10 cellular contexts compared by ENCODE assay signal in the genomic region with DNA sequence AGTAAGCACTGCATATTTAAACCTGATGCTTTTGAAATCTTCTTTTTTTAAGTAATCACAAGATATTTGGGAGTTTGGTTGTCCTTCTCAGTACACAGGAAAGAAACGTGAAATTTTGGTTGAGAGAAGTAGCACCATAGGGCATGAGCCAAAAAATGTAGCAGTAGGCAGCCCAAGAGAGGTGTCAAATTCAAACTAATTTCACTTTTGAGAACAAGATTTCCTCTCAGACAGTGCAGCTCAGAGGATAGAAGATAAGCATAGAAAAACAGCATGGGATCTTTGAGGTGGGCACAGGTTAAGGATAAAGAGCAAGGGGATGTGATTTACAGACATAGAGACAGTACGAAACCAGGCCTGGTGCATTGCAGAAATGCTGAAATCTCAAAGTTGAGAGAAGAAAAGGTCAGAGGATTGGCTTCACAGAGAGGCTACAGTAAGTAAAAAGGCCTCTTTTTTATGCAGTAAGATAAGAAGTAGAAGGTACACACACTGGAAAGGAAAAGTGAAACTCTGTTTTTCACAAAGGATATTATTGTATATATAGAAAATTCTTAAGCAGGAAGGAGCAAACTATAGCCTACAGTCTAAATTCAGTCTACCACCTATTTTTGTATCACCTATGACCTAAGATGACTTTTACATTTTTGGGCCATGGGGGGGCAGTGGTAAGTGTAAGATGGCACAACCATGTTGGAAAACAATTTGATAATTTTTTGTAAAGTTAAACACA.
DNase-seq lines count a peak whose midpoint lies in the region; ATAC-seq, FAIRE-seq and TF ChIP-seq lines count a peak whose summit lies in the region.
"Had no signal": no experiment of that assay in that cellular context is flagged by ENCODE, and none has a peak within 500 bp of the region (broad histone marks: within the 10 kb centered on the region; RNA-seq: fewer than 3 reads in every experiment).

No MANE protein-coding gene starts in this region.

- no peak overlapping the region for H2AFZ ChIP-seq in HepG2 (ENCODE audit: low read length)

- H3K4me3 ChIP-seq in choroid plexus epithelial cell (ENCODE audit: low read depth, low read length): no peak overlapping the region
- H3K4me3 ChIP-seq in HepG2 (replicated peaks in 1 of 3; ENCODE audit: insufficient read depth in 1 of 3, low read depth in 2 of 3, low read length in 3 of 3): no peak overlapping the region
- H3K4me3 ChIP-seq in SJCRH30: no peak overlapping the region
- H3K4me3 ChIP-seq: gastrocnemius medialis, upper lobe of left lung had no signal

- no peak for FAIRE-seq in HepG2 (lab: Jason Lieb, UNC)

- H3K9me3 ChIP-seq in HepG2 (ENCODE audit: low read length) (no peaks in the 10 kb centered on the region), SJCRH30 (replicated peaks) (no peaks in the 10 kb centered on the region; the same call in 1 of the 2 replicates)
- H3K9me3 ChIP-seq: gastrocnemius medialis, upper lobe of left lung had no signal

- no peak for TF ChIP-seq EP300 in HepG2 (IDR thresholded peaks at IDR 0.05; ENCODE audit: low read depth in 2 of 2, low read length in 2 of 2)
- no peak for TF ChIP-seq EP300 in HepG2 (CRISPR knock-in tag; IDR thresholded peaks at IDR 0.05; ENCODE audit: borderline replicate concordance)

- no peaks in the 10 kb centered on the region for H3K79me2 ChIP-seq in HepG2 (ENCODE audit: insufficient read depth, low read length)

- TF ChIP-seq POLR2A in HepG2 (IDR thresholded peaks at IDR 0.05; ENCODE audit: insufficient read depth in 1 of 2, low read depth in 2 of 2, low read length in 2 of 2): no peak

- peaks cover 9 to 36% of the 10 kb centered on the region in 2 experiments for H3K36me3 ChIP-seq in HepG2 (replicated peaks in 1 of 2; ENCODE audit: control insufficient read depth in 1 of 2, insufficient read depth in 2 of 2, low read length in 2 of 2)
- H3K36me3 ChIP-seq in SJCRH30: peaks cover 51% of the 10 kb centered on the region
- H3K36me3 ChIP-seq: gastrocnemius medialis had no signal

- H3K27me3 ChIP-seq in HepG2 (ENCODE audit: control insufficient read depth in 1 of 2, insufficient read depth in 2 of 2, low read length in 2 of 2) (no peaks in the 10 kb centered on the region), SJCRH30 (no peaks in the 10 kb centered on the region)
- H3K27me3 ChIP-seq: gastrocnemius medialis, upper lobe of left lung had no signal

- no peak for TF ChIP-seq RAD21 in HepG2 (CRISPR knock-in tag; IDR thresholded peaks at IDR 0.05)

- 100% methylated on average over 2 of the region's 2 CpGs for WGBS in HepG2 (ENCODE audit: low lambda C conversion rate)

- no TSS peak for BruUV-seq in HepG2 (replicated peaks; lab: Mats Ljungman, UMichigan)

- ATAC-seq in GM18502 (IDR thresholded peaks at IDR 0.05; ENCODE audit: poor library complexity, unreplicated experiment) (peak; percentile 83), HG03103 (IDR thresholded peaks at IDR 0.05; ENCODE audit: low read depth, unreplicated experiment) (peak; percentile 81), HepG2 (no peak), HG02840 (IDR thresholded peaks at IDR 0.05; ENCODE audit: low FRiP score, unreplicated experiment) (no peak)
- ATAC-seq: gastrocnemius medialis had no signal

- POLR2A ChIA-PET in HepG2 (lab: Yijun Ruan, JAX): no interaction called here

- TF ChIP-seq CTCF in GM20000 (IDR thresholded peaks at IDR 0.05; ENCODE audit: extremely low read depth, missing control alignments) (peak; percentile 11), choroid plexus epithelial cell (conservative IDR thresholded peaks at IDR 0.05; ENCODE audit: low read depth, low read length) (no peak), HepG2 (CRISPR knock-in tag; IDR thresholded peaks at IDR 0.05) (no peak)

- intact Hi-C loops in HepG2 (cut with micrococcal nuclease; ENCODE audit: unreplicated experiment): no loop called here

- in situ Hi-C loops in HepG2 (cut with HindIII; ENCODE audit: extremely low pct_ligation_motif_present, low pct_unique_long_range_greater_than_20kb): no loop called here

- no peaks in the 10 kb centered on the region for H4K20me1 ChIP-seq in HepG2 (ENCODE audit: insufficient read depth, low read length)

- no peak overlapping the region for H3K4me2 ChIP-seq in HepG2 (ENCODE audit: low read depth, low read length)

- H3K27ac ChIP-seq in HepG2 (ENCODE audit: extremely low read length, insufficient read depth, low read length) (no peak overlapping the region), SJCRH30 (no peak overlapping the region)
- H3K27ac ChIP-seq: gastrocnemius medialis, upper lobe of left lung had no signal

- DNase-seq in GM20000 (ENCODE audit: low spot score): peak; percentile 25
- DNase-seq in choroid plexus epithelial cell (ENCODE audit: low read depth): peak; percentile 18
- no peak for DNase-seq in HepG2 (ENCODE audit: low spot score)
- no peak for DNase-seq in NAMALWA (ENCODE audit: low spot score)
- DNase-seq in SJCRH30: no peak
- DNase-seq: gastrocnemius medialis, upper lobe of left lung had no signal

- CTCF ChIA-PET in HepG2 (lab: Yijun Ruan, JAX; ENCODE audit: low intra/inter-chr PET ratio, low total read pairs): no interaction called here

- H3K9ac ChIP-seq in HepG2 (ENCODE audit: insufficient read depth, low read depth, low read length): no peak overlapping the region

- peaks cover 8% of the 10 kb centered on the region for H3K4me1 ChIP-seq in HepG2 (ENCODE audit: insufficient read depth, low read length)
- peaks cover 11% of the 10 kb centered on the region for H3K4me1 ChIP-seq in SJCRH30
- H3K4me1 ChIP-seq: gastrocnemius medialis had no signal

TF ChIP-seq in HepG2, 621 proteins besides CTCF, POLR2A, EP300 and RAD21:
- TF ChIP-seq BORCS8-MEF2B (CRISPR knock-in tag; IDR thresholded peaks at IDR 0.05) (no peak), ZSCAN22 (CRISPR knock-in tag; IDR thresholded peaks at IDR 0.05) (no peak), KDM3A (CRISPR knock-in tag; IDR thresholded peaks at IDR 0.05; ENCODE audit: low read depth) (no peak), HDAC1 (CRISPR knock-in tag; IDR thresholded peaks at IDR 0.05) (no peak), REL (CRISPR knock-in tag; conservative IDR thresholded peaks at IDR 0.05) (no peak), CREB1 (IDR thresholded peaks at IDR 0.05) (no peak), CREB1 (CRISPR knock-in tag; IDR thresholded peaks at IDR 0.05) (no peak), TMF1 (CRISPR knock-in tag; IDR thresholded peaks at IDR 0.05; ENCODE audit: low read depth) (no peak), ZMAT3 (CRISPR knock-in tag; conservative IDR thresholded peaks at IDR 0.05) (no peak), BRD4 (CRISPR knock-in tag; IDR thresholded peaks at IDR 0.05) (no peak), SAP130 (CRISPR knock-in tag; IDR thresholded peaks at IDR 0.05; ENCODE audit: low read depth) (no peak), ZFP36 (IDR thresholded peaks at IDR 0.05; ENCODE audit: borderline replicate concordance, low read depth, low read length, partially characterized antibody) (no peak), FOSL2 (CRISPR knock-in tag; IDR thresholded peaks at IDR 0.05) (no peak), ZNF660 (CRISPR knock-in tag; IDR thresholded peaks at IDR 0.05; ENCODE audit: borderline replicate concordance, low read depth) (no peak), MEIS2 (CRISPR knock-in tag; IDR thresholded peaks at IDR 0.05) (no peak)
- TF ChIP-seq, protein P1, sequence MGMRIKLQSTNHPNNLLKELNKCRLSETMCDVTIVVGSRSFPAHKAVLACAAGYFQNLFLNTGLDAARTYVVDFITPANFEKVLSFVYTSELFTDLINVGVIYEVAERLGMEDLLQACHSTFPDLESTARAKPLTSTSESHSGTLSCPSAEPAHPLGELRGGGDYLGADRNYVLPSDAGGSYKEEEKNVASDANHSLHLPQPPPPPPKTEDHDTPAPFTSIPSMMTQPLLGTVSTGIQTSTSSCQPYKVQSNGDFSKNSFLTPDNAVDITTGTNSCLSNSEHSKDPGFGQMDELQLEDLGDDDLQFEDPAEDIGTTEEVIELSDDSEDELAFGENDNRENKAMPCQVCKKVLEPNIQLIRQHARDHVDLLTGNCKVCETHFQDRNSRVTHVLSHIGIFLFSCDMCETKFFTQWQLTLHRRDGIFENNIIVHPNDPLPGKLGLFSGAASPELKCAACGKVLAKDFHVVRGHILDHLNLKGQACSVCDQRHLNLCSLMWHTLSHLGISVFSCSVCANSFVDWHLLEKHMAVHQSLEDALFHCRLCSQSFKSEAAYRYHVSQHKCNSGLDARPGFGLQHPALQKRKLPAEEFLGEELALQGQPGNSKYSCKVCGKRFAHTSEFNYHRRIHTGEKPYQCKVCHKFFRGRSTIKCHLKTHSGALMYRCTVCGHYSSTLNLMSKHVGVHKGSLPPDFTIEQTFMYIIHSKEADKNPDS (CRISPR knock-in tag; IDR thresholded peaks at IDR 0.05): no peak

Comparison
In these comparisons a context has a peak if more than half of its experiments do, and no peak if none do; other contexts are left out.
1. ATAC-seq: peak in GM18502 (single experiment) and HG03103 (single experiment); none in HepG2 (single experiment) and HG02840 (single experiment).
2. DNase-seq: peak in GM20000 (single experiment) and choroid plexus epithelial cell (single experiment); none in HepG2 (single experiment), NAMALWA (single experiment) and SJCRH30 (0 of 2).